ENCODE assay signal across 8 cellular contexts in the genomic region with DNA sequence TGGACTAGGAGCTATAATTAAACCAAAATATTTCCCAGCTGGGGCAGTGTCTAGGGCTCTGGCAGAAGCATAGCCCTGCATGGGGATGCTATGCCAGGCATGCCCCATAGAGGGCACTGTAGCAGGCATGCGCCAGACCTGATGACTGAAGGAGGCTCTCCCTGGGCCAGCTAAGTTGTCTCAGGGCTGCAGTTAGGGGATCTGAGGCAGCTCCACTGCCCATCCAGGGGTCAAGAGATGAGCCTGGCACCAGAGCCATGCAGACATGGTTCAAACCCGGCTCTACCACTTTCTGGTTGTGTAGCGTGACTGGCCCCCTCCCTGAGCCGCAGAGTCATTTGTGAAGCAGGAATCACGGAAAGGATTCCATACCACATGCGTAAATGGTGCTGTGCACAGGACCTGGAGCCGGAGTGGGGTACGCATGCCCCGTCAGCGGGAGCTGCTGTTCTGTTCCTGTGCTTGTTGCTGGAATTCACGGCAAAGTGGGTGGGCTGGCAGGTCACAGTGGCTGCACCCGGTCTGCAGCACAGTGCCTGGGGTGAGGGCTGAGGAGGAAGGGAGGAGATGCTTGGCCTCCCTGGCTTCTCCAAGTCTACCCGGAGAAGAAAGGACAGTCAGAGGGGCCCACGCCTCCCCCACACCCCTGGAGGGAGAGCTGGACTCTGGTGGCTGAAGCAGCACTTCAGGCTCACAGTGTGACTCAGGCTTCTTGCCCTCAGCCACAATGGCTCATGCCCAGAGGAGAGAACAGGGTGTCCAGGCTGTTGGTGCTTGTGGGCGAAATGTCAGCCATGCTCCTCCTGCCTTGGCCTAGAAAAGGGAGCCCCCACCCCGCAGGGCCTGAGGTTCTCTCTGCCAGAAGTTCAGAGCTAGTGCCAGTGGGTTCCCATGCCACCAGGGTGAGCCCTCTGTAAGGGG. TPM values are rescaled to one million over a fixed set of nuclear protein-coding genes. Genes with fewer than 3 reads are reported as not detected.
DNase-seq lines count a peak whose midpoint lies in the region; ATAC-seq and TF ChIP-seq lines count a peak whose summit lies in the region.

No MANE protein-coding gene starts in this region.

- peak; percentile 72 for ATAC-seq in left lung

- peak; percentile 98 for TF ChIP-seq CTCF in WI38 (IDR thresholded peaks at IDR 0.05; ENCODE audit: low read depth, low read length)
- peak; percentile 85 to 90 for TF ChIP-seq CTCF in left lung (IDR thresholded peaks at IDR 0.05)

- intact Hi-C loops in left lung (cut with DNase I) = loop anchor here in 1 of 2 donors (10.0 kb wide), 1 partner anchor 153 kb away; no protein-coding TSS in a partner anchor

- no peak overlapping the region for H3K27ac ChIP-seq in caudate nucleus (ENCODE audit: low read depth, low read length)
- H3K27ac ChIP-seq in left lung = no peak overlapping the region

- no peaks in the 10 kb centered on the region for H3K27me3 ChIP-seq in left lung

- peak; percentile 40 for DNase-seq in activated gamma-delta T cell treated with Interleukin-2 at 50 U/mL for 16 hours
- no peak for DNase-seq in activated gamma-delta T cell (lab: John Stamatoyannopoulos, UW)
- peak in 69 of 76 experiments; percentile 5 to 81 (median 57) for DNase-seq in HUDEP-2 (lab: John Stamatoyannopoulos, UW; ENCODE audit: unreplicated experiment in 76 of 76)
- DNase-seq in caudate nucleus (lab: John Stamatoyannopoulos, UW) = peak in 45 of 61 donors; percentile 4 to 77 (median 33)
- DNase-seq in left lung = peak; percentile 56 to 76
- peak in 2 of 3 experiments; percentile 23 to 26 for DNase-seq in stimulated activated CD4-positive, alpha-beta T cell treated with anti-CD3 and anti-CD28 coated beads, TNF-alpha, amount 100 ng/mL, for 4 hours (ENCODE audit: low read depth in 3 of 3)
- DNase-seq in middle frontal gyrus (ENCODE audit: extremely low spot score, low spot score) = no peak

- no peaks in the 10 kb centered on the region for H3K9me3 ChIP-seq in left lung

- H3K4me3 ChIP-seq in WI38 (ENCODE audit: low read depth, low read length) = no peak overlapping the region
- no peak overlapping the region for H3K4me3 ChIP-seq in left lung

- H3K36me3 ChIP-seq in left lung = peaks cover 0 to 55% of the 10 kb centered on the region in 2 donors

- peaks cover 15 to 20% of the 10 kb centered on the region in 2 donors for H3K4me1 ChIP-seq in left lung

RNA-seq across cellular contexts. Expression of a gene that starts 43.1 kb away (rescaled TPM):
- 1 to 10 TPM; 1.2 to 3.0 TPM for total RNA-seq in left lung

Comparison
In these comparisons a context has a peak if more than half of its experiments do, and no peak if none do; other contexts are left out.
1. DNase-seq: peak in activated gamma-delta T cell treated with Interleukin-2 at 50 U/mL for 16 hours (single experiment), HUDEP-2 (69 of 76), caudate nucleus (45 of 61), left lung (2 of 2) and stimulated activated CD4-positive, alpha-beta T cell treated with anti-CD3 and anti-CD28 coated beads, TNF-alpha, amount 100 ng/mL, for 4 hours (2 of 3); none in activated gamma-delta T cell (single experiment) and middle frontal gyrus (single experiment).